ENCODE assay signal across 8 cellular contexts in the genomic region with DNA sequence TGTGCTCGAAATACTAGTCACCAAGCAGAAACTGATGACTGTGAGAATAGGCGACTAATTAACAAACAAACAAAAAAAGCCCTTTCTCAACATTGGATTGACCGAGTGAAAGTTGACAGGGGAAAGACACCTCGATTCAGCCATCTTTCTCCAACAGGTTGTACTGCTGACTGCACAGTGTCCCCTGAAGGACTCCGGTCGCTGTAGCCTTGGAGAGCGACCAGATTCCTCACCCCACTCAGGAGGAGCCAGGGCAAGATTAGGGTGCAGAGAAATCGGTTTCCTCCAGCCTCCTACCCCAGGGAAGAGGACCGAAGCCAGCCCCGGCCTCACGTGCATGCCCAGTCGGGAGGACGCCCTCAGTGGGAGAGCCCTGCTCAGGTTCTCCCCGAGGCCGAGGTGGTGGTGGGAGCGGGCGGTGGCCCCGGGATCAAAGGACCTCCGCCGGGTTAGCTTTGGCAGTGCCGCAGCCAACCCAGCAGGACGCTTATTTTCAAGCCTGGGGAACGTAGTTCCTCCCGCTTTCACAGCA. TPM values are rescaled to one million over a fixed set of nuclear protein-coding genes. Genes with fewer than 3 reads are reported as not detected.
DNase-seq lines count a peak whose midpoint lies in the region; ATAC-seq and TF ChIP-seq lines count a peak whose summit lies in the region.

No MANE protein-coding gene starts in this region.

- H3K36me3 ChIP-seq in colonic mucosa, result no peaks in the 10 kb centered on the region
- H3K36me3 ChIP-seq in liver (ENCODE audit: control insufficient read depth in 4 of 4, insufficient read depth in 3 of 4, low read depth in 1 of 4, low read length in 3 of 4), result no peaks in the 10 kb centered on the region

- POLR2A ChIA-PET in T-cell (lab: Charles Lee), result interaction anchor here in 1 of 2 donors (0.6 kb wide), 1 partner anchor 125 kb away, joined by 3 read pairs; no protein-coding TSS in a partner anchor

- H3K27ac Mint-ChIP-seq in T-cell, result peak overlapping the region; percentile 96 to 97

- H3K27ac ChIP-seq in colonic mucosa, result peak overlapping the region; percentile 99
- H3K27ac ChIP-seq in liver (ENCODE audit: low read depth in 1 of 2, low read length in 2 of 2), result peak overlapping the region; percentile 87 to 94

- intact Hi-C loops in colonic mucosa (cut with DNase I), result no loop called here

- H3K4me1 ChIP-seq in colonic mucosa (peaks cover 5% of the 10 kb centered on the region), liver (ENCODE audit: control insufficient read depth in 4 of 4, insufficient read depth in 4 of 4, low read length in 3 of 4) (peaks cover 4 to 24% (median 12%) of the 10 kb centered on the region in 4 donors)

- H3K9ac ChIP-seq in colonic mucosa (ENCODE audit: low read depth in 2 of 2, low read length in 2 of 2), result peak overlapping the region; percentile 97 to 98
- peak overlapping the region; percentile 66 to 85 for H3K9ac ChIP-seq in liver (ENCODE audit: low read depth in 1 of 2, low read length in 2 of 2)

- CTCF ChIA-PET in T-cell (lab: Charles Lee), result interaction anchor here in 1 of 2 donors (0.5 to 2.8 kb wide), 4 partner anchors 23 to 1654 kb away, joined by 3 to 11 read pairs (median 7); a partner anchor contains a TSS

- H3K36me3 Mint-ChIP-seq in T-cell, result no peaks in the 10 kb centered on the region

- peak; percentile 22 for DNase-seq in DMS53 treated with DMSO at 0.1 percent for 48 hours (lab: John Stamatoyannopoulos, UW; ENCODE audit: unreplicated experiment)
- peak in 14 of 34 experiments; percentile 0 to 31 (median 10) for DNase-seq in T-cell
- DNase-seq in colonic mucosa, result peak; percentile 65
- peak; percentile 8 to 12 (median 10) for DNase-seq in stimulated activated CD4-positive, alpha-beta T cell treated with anti-CD3 and anti-CD28 coated beads, TNF-alpha, amount 100 ng/mL, for 48 hours (ENCODE audit: low read depth in 3 of 3)
- DNase-seq in NK-92 treated with Interleukin-12 subunit alpha and Interleukin-12 subunit beta, amount 100 ng/mL, for 24 hours (lab: John Stamatoyannopoulos, UW), result no peak

- H3K4me3 ChIP-seq in colonic mucosa (peak overlapping the region; percentile 65), liver (ENCODE audit: low read depth in 1 of 3, low read length in 3 of 3) (peak overlapping the region; percentile 68 to 80 (median 79))

- 1% methylated on average over 24 of the region's 24 CpGs for WGBS in liver

- peaks cover 42 to 48% (median 42%) of the 10 kb centered on the region in 3 donors for H3K4me1 Mint-ChIP-seq in T-cell

- ATAC-seq in GM21381 (IDR thresholded peaks at IDR 0.05; ENCODE audit: unreplicated experiment) (peak; percentile 15), HG03575 (IDR thresholded peaks at IDR 0.05; ENCODE audit: extremely low read depth, insufficient number of reproducible peaks, low FRiP score, unreplicated experiment) (peak; percentile 12), T-cell (replicated peaks in 1 of 4) (peak in 1 of 4 experiments; percentile 3)

- no peaks in the 10 kb centered on the region for H3K9me3 ChIP-seq in colonic mucosa
- H3K9me3 ChIP-seq in liver (ENCODE audit: control insufficient read depth in 4 of 4, low read length in 3 of 4), result no peaks in the 10 kb centered on the region

- TF ChIP-seq CTCF in colonic mucosa (IDR thresholded peaks at IDR 0.05) (no peak), liver (IDR thresholded peaks at IDR 0.05; ENCODE audit: low read depth, low read length, missing input control) (no peak)

- H3K27me3 ChIP-seq in colonic mucosa, result no peaks in the 10 kb centered on the region
- H3K27me3 ChIP-seq in liver (ENCODE audit: control insufficient read depth in 4 of 4, insufficient read depth in 4 of 4, low read length in 3 of 4), result no peaks in the 10 kb centered on the region

- no peak for TF ChIP-seq RAD21 in liver (IDR thresholded peaks at IDR 0.05)

- H3K9me3 Mint-ChIP-seq in T-cell, result no peaks in the 10 kb centered on the region

- peak overlapping the region; percentile 92 to 97 (median 94) for H3K4me3 Mint-ChIP-seq in T-cell

- no peaks in the 10 kb centered on the region for H3K27me3 Mint-ChIP-seq in T-cell

TF ChIP-seq in liver, 16 proteins besides CTCF, POLR2A, EP300 and RAD21:
- no peak for TF ChIP-seq FOXA2 (IDR thresholded peaks at IDR 0.05)
- TF ChIP-seq YY1 (IDR thresholded peaks at IDR 0.05), result peak; percentile 71
- no peak for TF ChIP-seq EGR1 (IDR thresholded peaks at IDR 0.05; ENCODE audit: low read depth in 2 of 2)
- TF ChIP-seq, protein P1, sequence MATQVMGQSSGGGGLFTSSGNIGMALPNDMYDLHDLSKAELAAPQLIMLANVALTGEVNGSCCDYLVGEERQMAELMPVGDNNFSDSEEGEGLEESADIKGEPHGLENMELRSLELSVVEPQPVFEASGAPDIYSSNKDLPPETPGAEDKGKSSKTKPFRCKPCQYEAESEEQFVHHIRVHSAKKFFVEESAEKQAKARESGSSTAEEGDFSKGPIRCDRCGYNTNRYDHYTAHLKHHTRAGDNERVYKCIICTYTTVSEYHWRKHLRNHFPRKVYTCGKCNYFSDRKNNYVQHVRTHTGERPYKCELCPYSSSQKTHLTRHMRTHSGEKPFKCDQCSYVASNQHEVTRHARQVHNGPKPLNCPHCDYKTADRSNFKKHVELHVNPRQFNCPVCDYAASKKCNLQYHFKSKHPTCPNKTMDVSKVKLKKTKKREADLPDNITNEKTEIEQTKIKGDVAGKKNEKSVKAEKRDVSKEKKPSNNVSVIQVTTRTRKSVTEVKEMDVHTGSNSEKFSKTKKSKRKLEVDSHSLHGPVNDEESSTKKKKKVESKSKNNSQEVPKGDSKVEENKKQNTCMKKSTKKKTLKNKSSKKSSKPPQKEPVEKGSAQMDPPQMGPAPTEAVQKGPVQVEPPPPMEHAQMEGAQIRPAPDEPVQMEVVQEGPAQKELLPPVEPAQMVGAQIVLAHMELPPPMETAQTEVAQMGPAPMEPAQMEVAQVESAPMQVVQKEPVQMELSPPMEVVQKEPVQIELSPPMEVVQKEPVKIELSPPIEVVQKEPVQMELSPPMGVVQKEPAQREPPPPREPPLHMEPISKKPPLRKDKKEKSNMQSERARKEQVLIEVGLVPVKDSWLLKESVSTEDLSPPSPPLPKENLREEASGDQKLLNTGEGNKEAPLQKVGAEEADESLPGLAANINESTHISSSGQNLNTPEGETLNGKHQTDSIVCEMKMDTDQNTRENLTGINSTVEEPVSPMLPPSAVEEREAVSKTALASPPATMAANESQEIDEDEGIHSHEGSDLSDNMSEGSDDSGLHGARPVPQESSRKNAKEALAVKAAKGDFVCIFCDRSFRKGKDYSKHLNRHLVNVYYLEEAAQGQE (IDR thresholded peaks at IDR 0.05), result no peak
- peak in 1 of 2 donors; percentile 6 for TF ChIP-seq RXRA (IDR thresholded peaks at IDR 0.05)
- TF ChIP-seq TAF1 (conservative IDR thresholded peaks at IDR 0.05), result peak; percentile 15
- TF ChIP-seq HNF4A (conservative IDR thresholded peaks at IDR 0.05), result peak in 1 of 2 donors; percentile 20
- no peak for TF ChIP-seq SP1 (IDR thresholded peaks at IDR 0.05)

RNA-seq across cellular contexts. Expression of a gene that starts 1.1 kb away (rescaled TPM):
- total RNA-seq in T-cell (10 to 100 TPM; 37.6 to 43.8 (median 39.7) TPM), colonic mucosa (10 to 100 TPM; 38.4 to 42.3 TPM), liver (10 to 100 TPM; 11.2 to 19.4 TPM)
- 10 to 100 TPM; 12.6 to 19.4 TPM for polyA plus RNA-seq in liver
